Comparison of ENCODE assay signal across 26 cellular contexts in genomic region chr7:38872202-38872601, GRCh38.
"Had no signal": no experiment of that assay in that cellular context is flagged by ENCODE, and none has a peak within 500 bp of the region (broad histone marks: within the 10 kb centered on the region; RNA-seq: fewer than 3 reads in every experiment).

No MANE protein-coding gene starts in this region.

- H3K4me3 ChIP-seq: esophagus muscularis mucosa, heart right ventricle, lower lobe of right lung, neural progenitor cell, prostate gland, right atrium auricular region, testis, tibial artery, upper lobe of left lung, uterus had no signal

- H3K27me3 ChIP-seq: esophagus muscularis mucosa, heart right ventricle, neural progenitor cell, right atrium auricular region, testis, tibial artery, upper lobe of left lung, uterus had no signal

- H3K9me3 ChIP-seq: esophagus muscularis mucosa, heart right ventricle, lower lobe of right lung, prostate gland, right atrium auricular region, testis, tibial artery, upper lobe of left lung, uterus had no signal

- H3K9me3 Mint-ChIP-seq: memory B cell; naive thymus-derived CD4-positive, alpha-beta T cell; nephron; neural progenitor cell; stimulated activated memory B cell treated with anti-CD40 and anti-IgM and Interleukin-4, amounts not matched to agents 10 μg/mL and 1 μg/mL and 100 μg/mL, for 72 hours had no signal

- H3K27me3 Mint-ChIP-seq: memory B cell; naive thymus-derived CD4-positive, alpha-beta T cell; stimulated activated memory B cell treated with anti-CD40 and anti-IgM and Interleukin-4, amounts not matched to agents 10 μg/mL and 1 μg/mL and 100 μg/mL, for 72 hours had no signal

- H3K36me3 ChIP-seq: neural progenitor cell, prostate gland, uterus had no signal

- ATAC-seq: heart right ventricle; left ventricle myocardium superior; lower lobe of right lung; naive thymus-derived CD4-positive, alpha-beta T cell; sciatic nerve; stimulated activated memory B cell treated with anti-CD40 and anti-IgM and Interleukin-4, amounts not matched to agents 10 μg/mL and 1 μg/mL and 100 μg/mL, for 72 hours; stimulated activated naive CD8-positive, alpha-beta T cell treated with anti-CD3 and anti-CD28 coated beads, Interleukin-15, Interleukin-2, amounts not matched to agents 100 U/mL and 50 U/mL, for 24 hours had no signal

- H3K4me3 Mint-ChIP-seq: nephron; neural progenitor cell; stimulated activated memory B cell treated with anti-CD40 and anti-IgM and Interleukin-4, amounts not matched to agents 10 μg/mL and 1 μg/mL and 100 μg/mL, for 72 hours had no signal

- H3K27ac ChIP-seq: epithelial cell of prostate, esophagus muscularis mucosa, heart right ventricle, lower lobe of right lung, neural progenitor cell, parathyroid adenoma, prostate gland, right atrium auricular region, testis, tibial artery, upper lobe of left lung, uterus had no signal

- H3K4me1 ChIP-seq: esophagus muscularis mucosa, heart right ventricle, lower lobe of right lung, neural progenitor cell, prostate gland, right atrium auricular region, testis, tibial artery, upper lobe of left lung, uterus had no signal

- H3K4me2 ChIP-seq: neural progenitor cell had no signal

- H3K4me1 Mint-ChIP-seq: nephron, neural progenitor cell had no signal

- H3K36me3 Mint-ChIP-seq: neural progenitor cell had no signal

- H2AFZ ChIP-seq: neural progenitor cell, parathyroid adenoma had no signal

- H3K79me2 ChIP-seq: parathyroid adenoma had no signal

- DNase-seq: cerebellar nuclear complex; cortex of kidney; foreskin melanocyte; glutamatergic neuron; heart right ventricle; hippocampal formation; left ventricle myocardium superior; lower lobe of right lung; naive thymus-derived CD4-positive, alpha-beta T cell; stimulated activated CD4-positive, alpha-beta T cell treated with anti-CD3 and anti-CD28 coated beads, Interleukin-4, amount 100 ng/mL, for 4 hours; stimulated activated naive CD8-positive, alpha-beta T cell treated with anti-CD3 and anti-CD28 coated beads, Interleukin-15, Interleukin-2, amounts not matched to agents 100 U/mL and 50 U/mL, for 24 hours; substantia nigra; testis; tibial artery; upper lobe of left lung; uterus had no signal

- H3K9ac ChIP-seq: neural progenitor cell, parathyroid adenoma had no signal

- H3K27ac Mint-ChIP-seq: memory B cell; naive thymus-derived CD4-positive, alpha-beta T cell; nephron; neural progenitor cell; stimulated activated memory B cell treated with anti-CD40 and anti-IgM and Interleukin-4, amounts not matched to agents 10 μg/mL and 1 μg/mL and 100 μg/mL, for 72 hours had no signal
